Comparison of ENCODE assay signal across 1 cellular context in genomic region chr12:26936559-26937442, GRCh38.
TF ChIP-seq lines count a peak whose summit lies in the region.

No MANE protein-coding gene starts in this region.

TF ChIP-seq in H1, 55 proteins besides CTCF, POLR2A, EP300 and RAD21 (continued from another document):
- TF ChIP-seq KDM5A (IDR thresholded peaks at IDR 0.05; ENCODE audit: low read length) (no peak), CEBPB (IDR thresholded peaks at IDR 0.05; ENCODE audit: low read depth, low read length) (no peak), BRCA1 (IDR thresholded peaks at IDR 0.05; ENCODE audit: low read depth, low read length) (no peak), CBX8 (IDR thresholded peaks at IDR 0.05; ENCODE audit: borderline replicate concordance, low read depth, low read length) (no peak), TCF12 (IDR thresholded peaks at IDR 0.05; ENCODE audit: low read depth, low read length) (no peak), MAFK (IDR thresholded peaks at IDR 0.05; ENCODE audit: low read depth, low read length) (no peak), RXRA (IDR thresholded peaks at IDR 0.05; ENCODE audit: insufficient read depth, low read depth, low read length) (no peak), NANOG (IDR thresholded peaks at IDR 0.05; ENCODE audit: insufficient read depth, low read depth, low read length, poor library complexity, severe bottlenecking) (no peak), CREB1 (IDR thresholded peaks at IDR 0.05) (no peak), BCL11A (IDR thresholded peaks at IDR 0.05; ENCODE audit: low read depth in 2 of 2, low read length in 2 of 2) (no peak), TAF1 (IDR thresholded peaks at IDR 0.05; ENCODE audit: low read depth, low read length) (no peak), SIN3A (conservative IDR thresholded peaks at IDR 0.05 in 1 of 2, IDR thresholded peaks at IDR 0.05 in 1 of 2; ENCODE audit: low read depth in 1 of 2, low read length in 2 of 2) (no peak; a peak in 1 of 4 replicates), CTBP2 (IDR thresholded peaks at IDR 0.05; ENCODE audit: borderline replicate concordance, insufficient read depth, insufficient read length, low read length) (no peak), SP1 (IDR thresholded peaks at IDR 0.05; ENCODE audit: low read depth, low read length) (no peak), SUZ12 (IDR thresholded peaks at IDR 0.05; ENCODE audit: low read length) (no peak), CHD2 (IDR thresholded peaks at IDR 0.05; ENCODE audit: low read length) (no peak)
- TF ChIP-seq, protein P1, sequence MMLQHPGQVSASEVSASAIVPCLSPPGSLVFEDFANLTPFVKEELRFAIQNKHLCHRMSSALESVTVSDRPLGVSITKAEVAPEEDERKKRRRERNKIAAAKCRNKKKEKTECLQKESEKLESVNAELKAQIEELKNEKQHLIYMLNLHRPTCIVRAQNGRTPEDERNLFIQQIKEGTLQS (IDR thresholded peaks at IDR 0.05; ENCODE audit: insufficient read depth, low read depth, low read length) = no peak
